In genomic region chr3:10738688-10739372, GRCh38 we compare ENCODE assay signal across 8 cellular contexts.
DNase-seq lines count a peak whose midpoint lies in the region; ATAC-seq, FAIRE-seq and TF ChIP-seq lines count a peak whose summit lies in the region.

No MANE protein-coding gene starts in this region.

- peak; percentile 77 for ATAC-seq in stimulated activated naive CD8-positive, alpha-beta T cell treated with anti-CD3 and anti-CD28 coated beads, Interleukin-15, amount 100 ng/mL, for 72 hours

- H3K4me3 ChIP-seq in HUES6 (ENCODE audit: low read depth, low read length) (peak overlapping the region; percentile 70), foreskin fibroblast (ENCODE audit: low read depth in 1 of 2, low read length in 2 of 2) (peak overlapping the region in 1 of 2 donors; percentile 48), neural progenitor cell (peak overlapping the region; percentile 50)

- H3K27me3 ChIP-seq in HUES6 (ENCODE audit: control insufficient read depth, insufficient read depth, low read length) = peaks cover 30% of the 10 kb centered on the region
- peaks cover 46% of the 10 kb centered on the region for H3K27me3 ChIP-seq in neural progenitor cell

- H3K9ac ChIP-seq in HUES6 (ENCODE audit: low read length) = no peak overlapping the region
- H3K9ac ChIP-seq in neural progenitor cell = no peak overlapping the region

- DNase-seq in DMS114 treated with DMSO at 0.1 percent for 48 hours (lab: John Stamatoyannopoulos, UW; ENCODE audit: unreplicated experiment) = peak; percentile 65
- DNase-seq in RCC 7860 (ENCODE audit: low spot score) = peak; percentile 20
- DNase-seq in activated T-helper 9 cell treated with anti-CD3 and anti-CD28 coated beads, Interleukin-2, amount 50 U/mL, for 16 hours (ENCODE audit: low read depth) = peak; percentile 60
- peak; percentile 56 to 86 for DNase-seq in foreskin fibroblast
- peak; percentile 88 for DNase-seq in neural progenitor cell (ENCODE audit: low spot score)
- DNase-seq in stimulated activated naive CD8-positive, alpha-beta T cell treated with anti-CD3 and anti-CD28 coated beads, Interleukin-15, amount 100 ng/mL, for 72 hours = peak; percentile 60 to 72
- no peak for DNase-seq in cortex of kidney (lab: John Stamatoyannopoulos, UW)

- H2AFZ ChIP-seq in neural progenitor cell (replicated peaks) = peak overlapping the region; percentile 97

- peaks cover 12% of the 10 kb centered on the region for H3K27me3 Mint-ChIP-seq in neural progenitor cell (ENCODE audit: insufficient read depth, low read depth)
- H3K27me3 Mint-ChIP-seq in stimulated activated naive CD8-positive, alpha-beta T cell treated with anti-CD3 and anti-CD28 coated beads, Interleukin-15, amount 100 ng/mL, for 72 hours = peaks cover 51% of the 10 kb centered on the region

- H3K36me3 ChIP-seq in HUES6 (ENCODE audit: control insufficient read depth, insufficient read depth, low read length) (no peaks in the 10 kb centered on the region), neural progenitor cell (no peaks in the 10 kb centered on the region)

- H3K27ac Mint-ChIP-seq in neural progenitor cell = no peak overlapping the region
- no peak overlapping the region for H3K27ac Mint-ChIP-seq in stimulated activated naive CD8-positive, alpha-beta T cell treated with anti-CD3 and anti-CD28 coated beads, Interleukin-15, amount 100 ng/mL, for 72 hours

- H3K9me3 ChIP-seq in HUES6 (ENCODE audit: control insufficient read depth, insufficient read depth, low read depth, low read length) (peaks cover 5% of the 10 kb centered on the region; the same call in 1 of the 2 replicates), neural progenitor cell (ENCODE audit: low read depth) (no peaks in the 10 kb centered on the region)

- FAIRE-seq in RCC 7860 (lab: Jason Lieb, UNC) = no peak

- no peaks in the 10 kb centered on the region for H3K4me1 ChIP-seq in HUES6 (ENCODE audit: control insufficient read depth, insufficient read depth, low read length)
- no peaks in the 10 kb centered on the region for H3K4me1 ChIP-seq in neural progenitor cell

- no peaks in the 10 kb centered on the region for H3F3A ChIP-seq in neural progenitor cell (ENCODE audit: low read depth)

- H3K79me2 ChIP-seq in neural progenitor cell (ENCODE audit: low read depth) = no peaks in the 10 kb centered on the region

- TF ChIP-seq CTCF in foreskin fibroblast (IDR thresholded peaks at IDR 0.05; ENCODE audit: low read depth, low read length) (peak; percentile 90), neural progenitor cell (IDR thresholded peaks at IDR 0.05) (peak; percentile 93)

- H4K20me1 ChIP-seq in neural progenitor cell (ENCODE audit: low read depth) = no peaks in the 10 kb centered on the region

- H3K4me2 ChIP-seq in neural progenitor cell = peak overlapping the region; percentile 90

- no peaks in the 10 kb centered on the region for H3K4me1 Mint-ChIP-seq in neural progenitor cell
- peaks cover 9% of the 10 kb centered on the region for H3K4me1 Mint-ChIP-seq in stimulated activated naive CD8-positive, alpha-beta T cell treated with anti-CD3 and anti-CD28 coated beads, Interleukin-15, amount 100 ng/mL, for 72 hours

- H3K4me3 Mint-ChIP-seq in neural progenitor cell = peak overlapping the region; percentile 73
- H3K4me3 Mint-ChIP-seq in stimulated activated naive CD8-positive, alpha-beta T cell treated with anti-CD3 and anti-CD28 coated beads, Interleukin-15, amount 100 ng/mL, for 72 hours = peak overlapping the region; percentile 6 to 50

- H3K27ac ChIP-seq in HUES6 (ENCODE audit: low read depth, low read length) = no peak overlapping the region
- H3K27ac ChIP-seq in neural progenitor cell = no peak overlapping the region

- no peaks in the 10 kb centered on the region for H3K9me3 Mint-ChIP-seq in neural progenitor cell
- H3K9me3 Mint-ChIP-seq in stimulated activated naive CD8-positive, alpha-beta T cell treated with anti-CD3 and anti-CD28 coated beads, Interleukin-15, amount 100 ng/mL, for 72 hours = peaks cover 5 to 7% of the 10 kb centered on the region in 2 donors

- H3K36me3 Mint-ChIP-seq in neural progenitor cell = no peaks in the 10 kb centered on the region
